Comparison of ENCODE assay signal across 30 cellular contexts in the genomic region with DNA sequence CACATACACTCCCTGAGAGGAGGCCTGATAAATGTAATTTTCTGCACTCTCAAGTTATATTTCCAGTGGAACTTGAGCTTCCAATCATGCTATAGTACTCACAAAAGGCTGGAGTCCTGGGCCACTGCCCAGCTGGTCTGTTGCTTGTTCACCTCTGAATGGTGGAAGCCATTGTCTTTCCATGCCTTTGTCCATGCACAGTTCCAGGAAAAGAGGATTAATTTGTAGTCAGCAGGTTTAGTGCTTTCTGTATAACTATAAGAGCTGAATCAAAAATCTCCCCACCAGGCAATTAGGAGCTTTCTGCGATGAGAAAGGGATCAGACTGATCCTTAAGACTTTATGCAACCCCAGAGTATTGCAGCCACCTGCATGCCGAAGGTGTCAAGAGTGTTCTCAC.
"Had no signal": no experiment of that assay in that cellular context is flagged by ENCODE, and none has a peak within 500 bp of the region (broad histone marks: within the 10 kb centered on the region; RNA-seq: fewer than 3 reads in every experiment).

No MANE protein-coding gene starts in this region.

- H3K9me3 Mint-ChIP-seq: activated CD4-positive, alpha-beta memory T cell treated with anti-CD3 and anti-CD28 coated beads for 36 hours; activated CD4-positive, alpha-beta T cell treated with anti-CD3 and anti-CD28 coated beads, Interleukin-2, amount 10 ng/mL, durations not matched to agents 7 days and 5 days; activated naive CD4-positive, alpha-beta T cell treated with anti-CD3 and anti-CD28 coated beads for 36 hours; activated T-helper 17 cell treated with anti-CD3 and anti-CD28 coated beads, Interleukin-2, amount 50 U/mL, for 72 hours; T-cell had no signal

- H3K36me3 ChIP-seq: brain microvascular endothelial cell, cardiac muscle cell had no signal

- H3K27ac ChIP-seq: brain microvascular endothelial cell, cardiac muscle cell, SK-N-MC had no signal

- H3K27me3 ChIP-seq: brain microvascular endothelial cell, cardiac muscle cell had no signal

- H3K4me1 Mint-ChIP-seq: activated CD4-positive, alpha-beta T cell treated with anti-CD3 and anti-CD28 coated beads, Interleukin-2, amount 10 ng/mL, durations not matched to agents 7 days and 5 days; activated T-helper 17 cell treated with anti-CD3 and anti-CD28 coated beads, Interleukin-2, amount 50 U/mL, for 72 hours; T-cell had no signal

- DNase-seq: activated CD4-positive, alpha-beta memory T cell treated with anti-CD3 and anti-CD28 coated beads for 36 hours; activated CD4-positive, alpha-beta T cell treated with anti-CD3 and anti-CD28 coated beads, Interleukin-2, amount 10 ng/mL, durations not matched to agents 7 days and 5 days; activated CD4-positive, CD25-positive, alpha-beta regulatory T cell; activated CD8-positive, alpha-beta memory T cell treated with anti-CD3 and anti-CD28 coated beads for 24 hours; activated gamma-delta T cell; activated naive CD4-positive, alpha-beta T cell treated with anti-CD3 and anti-CD28 coated beads for 36 hours; activated T-cell treated with anti-CD3 and anti-CD28 coated beads, Interleukin-2, amount 50 U/mL, for 48 hours; amygdala; brain microvascular endothelial cell; KBM-7; MV-4-11; NCI-H1092 treated with DMSO at 0.1 percent for 48 hours; NCI-H1417 treated with DMSO at 0.1 percent for 48 hours; NCI-H1694; NCI-H2029; NCI-H2107; NCI-H2171 treated with DMSO at 0.1 percent for 48 hours; NCI-H345; NCI-H510A; NCI-H526 treated with DMSO at 0.1 percent for 48 hours; NK-92 treated with Interleukin-12 subunit alpha and Interleukin-12 subunit beta, amount 100 ng/mL, for 24 hours; OCI-M1; RPMI8226; T-cell; T-helper 2 cell; T1000 had no signal

- H3K4me3 ChIP-seq: cardiac muscle cell, SK-N-MC had no signal

- H3K4me3 Mint-ChIP-seq: activated CD4-positive, alpha-beta memory T cell treated with anti-CD3 and anti-CD28 coated beads for 36 hours; activated CD4-positive, alpha-beta T cell treated with anti-CD3 and anti-CD28 coated beads, Interleukin-2, amount 10 ng/mL, durations not matched to agents 7 days and 5 days; activated naive CD4-positive, alpha-beta T cell treated with anti-CD3 and anti-CD28 coated beads for 36 hours; activated naive CD8-positive, alpha-beta T cell; activated T-helper 17 cell treated with anti-CD3 and anti-CD28 coated beads, Interleukin-2, amount 50 U/mL, for 72 hours; T-cell had no signal

- H3K27ac Mint-ChIP-seq: activated CD4-positive, alpha-beta memory T cell treated with anti-CD3 and anti-CD28 coated beads for 36 hours; activated CD4-positive, alpha-beta T cell treated with anti-CD3 and anti-CD28 coated beads, Interleukin-2, amount 10 ng/mL, durations not matched to agents 7 days and 5 days; activated naive CD4-positive, alpha-beta T cell treated with anti-CD3 and anti-CD28 coated beads for 36 hours; activated naive CD8-positive, alpha-beta T cell; activated T-helper 17 cell treated with anti-CD3 and anti-CD28 coated beads, Interleukin-2, amount 50 U/mL, for 72 hours; T-cell had no signal

- H3K36me3 Mint-ChIP-seq: activated CD4-positive, alpha-beta memory T cell treated with anti-CD3 and anti-CD28 coated beads for 36 hours had no signal

- H3K27me3 Mint-ChIP-seq: activated naive CD8-positive, alpha-beta T cell; activated T-helper 17 cell treated with anti-CD3 and anti-CD28 coated beads, Interleukin-2, amount 50 U/mL, for 72 hours; T-cell had no signal
